In the genomic region with DNA sequence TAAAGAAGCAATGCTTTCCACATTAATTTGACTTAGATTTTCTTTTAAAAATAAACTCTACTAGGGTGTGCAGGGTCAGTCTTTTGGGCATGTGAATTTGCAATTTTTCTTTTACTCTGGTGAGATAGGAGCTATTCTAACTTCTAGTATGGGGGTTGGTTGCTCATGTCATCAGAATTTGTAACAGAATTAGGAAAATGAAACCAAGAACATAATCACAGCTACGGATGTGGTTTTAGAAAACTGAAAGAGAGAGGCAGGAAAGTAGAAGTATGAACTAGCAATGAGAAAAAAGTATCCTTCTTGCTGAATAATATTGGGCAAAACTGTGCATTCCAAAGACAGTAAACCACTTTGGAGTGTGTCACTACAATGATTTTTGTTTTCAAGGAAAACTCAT, we compare ENCODE assay signal across 13 cellular contexts. TPM values are rescaled to one million over a fixed set of nuclear protein-coding genes. Genes with fewer than 3 reads are reported as not detected.
DNase-seq lines count a peak whose midpoint lies in the region; ATAC-seq, FAIRE-seq and TF ChIP-seq lines count a peak whose summit lies in the region.
"Had no signal": no experiment of that assay in that cellular context is flagged by ENCODE, and none has a peak within 500 bp of the region (broad histone marks: within the 10 kb centered on the region; RNA-seq: fewer than 3 reads in every experiment).

No MANE protein-coding gene starts in this region.

- H3K27ac ChIP-seq in gastrocnemius medialis, result no peak overlapping the region

- peaks cover 28 to 34% of the 10 kb centered on the region in 2 donors for H3K4me1 Mint-ChIP-seq in immature natural killer cell

- TF ChIP-seq POLR2A in gastrocnemius medialis (IDR thresholded peaks at IDR 0.05), result no peak

- peak overlapping the region; percentile 75 to 90 (median 87) for H3K27ac Mint-ChIP-seq in immature natural killer cell

- H3K36me3 Mint-ChIP-seq in immature natural killer cell, result peaks cover 13 to 29% (median 28%) of the 10 kb centered on the region in 3 donors

- H3K4me3 Mint-ChIP-seq in immature natural killer cell, result peak overlapping the region; percentile 36 to 79 (median 75)

- no peaks in the 10 kb centered on the region for H3K9me3 Mint-ChIP-seq in immature natural killer cell

- H3K9me3 ChIP-seq in gastrocnemius medialis, result no peaks in the 10 kb centered on the region

- no peaks in the 10 kb centered on the region for H3K4me1 ChIP-seq in gastrocnemius medialis

- H3K27me3 Mint-ChIP-seq in immature natural killer cell (ENCODE audit: low read depth in 3 of 3), result no peaks in the 10 kb centered on the region

- peaks cover 0 to 32% of the 10 kb centered on the region in 2 donors for H3K36me3 ChIP-seq in gastrocnemius medialis

- ATAC-seq in GM21447 (IDR thresholded peaks at IDR 0.05; ENCODE audit: unreplicated experiment), result peak; percentile 85
- no peak for ATAC-seq in gastrocnemius medialis

- no peaks in the 10 kb centered on the region for H3K27me3 ChIP-seq in gastrocnemius medialis

- H3K4me3 ChIP-seq in Jurkat, Clone E6-1 (ENCODE audit: low read length), result peak overlapping the region; percentile 17
- no peak overlapping the region for H3K4me3 ChIP-seq in gastrocnemius medialis

- intact Hi-C loops in gastrocnemius medialis (cut with DNase I; ENCODE audit: low total_unique reads), result no loop called here

- FAIRE-seq in GM18507 (lab: Jason Lieb, UNC), result peak; percentile 85
- FAIRE-seq: astrocyte had no signal

- TF ChIP-seq CTCF in gastrocnemius medialis (IDR thresholded peaks at IDR 0.05 in 4 of 5, conservative IDR thresholded peaks at IDR 0.05 in 1 of 5), result no peak

- in situ Hi-C loops in gastrocnemius medialis (cut with MboI; ENCODE audit: low sequenced_read_pairs in 4 of 4), result no loop called here

- DNase-seq in GM18507 (ENCODE audit: extremely low spot score, insufficient read length, low read depth) (peak; percentile 40), immature natural killer cell (peak in 2 of 3 donors; percentile 6 to 27), dedifferentiated amniotic fluid mesenchymal stem cell (ENCODE audit: extremely low spot score) (no peak), KG1 (lab: John Stamatoyannopoulos, UW) (no peak), HUDEP-2 (lab: John Stamatoyannopoulos, UW; ENCODE audit: unreplicated experiment in 76 of 76) (no peak), gastrocnemius medialis (no peak)
- DNase-seq in Jurkat, Clone E6-1 (ENCODE audit: low read depth, low spot score), result peak; percentile 80
- DNase-seq: NCI-H345; stimulated activated CD4-positive, alpha-beta T cell treated with anti-CD3 and anti-CD28 coated beads, Interleukin-2, amount 100 ng/mL, for 24 hours had no signal

RNA-seq across cellular contexts. Expression of a gene that starts 43.4 kb away (rescaled TPM):
- 39.2 TPM for polyA plus RNA-seq in Jurkat, Clone E6-1 (2012; ENCODE audit: insufficient read depth, insufficient read length)
- polyA plus RNA-seq in immature natural killer cell, result 100 to 1,000 TPM in 2 of 3 donors, 10 to 100 TPM in 1; 98.9 to 139 (median 113) TPM
- total RNA-seq in gastrocnemius medialis, result 10 to 100 TPM; 13.4 to 23.2 (median 17.2) TPM

RNA-seq across cellular contexts. Expression of a gene that starts 54.2 kb away (rescaled TPM):
- polyA plus RNA-seq in Jurkat, Clone E6-1 (2012; ENCODE audit: insufficient read depth, insufficient read length), result 31.3 TPM
- polyA plus RNA-seq in immature natural killer cell, result 10 to 100 TPM; 18.9 to 23.6 (median 20.2) TPM
- total RNA-seq in gastrocnemius medialis, result 10 to 100 TPM; 21.6 to 37.0 (median 28.7) TPM

RNA-seq across cellular contexts. Expression of a gene that starts 54.2 kb away (rescaled TPM):
- polyA plus RNA-seq in Jurkat, Clone E6-1 (2012; ENCODE audit: insufficient read depth, insufficient read length), result not detected
- polyA plus RNA-seq in immature natural killer cell, result not detected
- not detected for total RNA-seq in gastrocnemius medialis
- total RNA-seq: astrocyte, fibroblast of lung, mucosa of gallbladder had no signal
- polyA plus RNA-seq: fibroblast of lung had no signal

Comparison
In these comparisons a context has a peak if more than half of its experiments do, and no peak if none do; other contexts are left out.
1. DNase-seq: peak in GM18507 (single experiment), Jurkat, Clone E6-1 (single experiment) and immature natural killer cell (2 of 3); none in dedifferentiated amniotic fluid mesenchymal stem cell (single experiment), KG1 (single experiment), HUDEP-2 (0 of 76) and gastrocnemius medialis (0 of 2).